ENCODE assay signal across 8 cellular contexts in the genomic region with DNA sequence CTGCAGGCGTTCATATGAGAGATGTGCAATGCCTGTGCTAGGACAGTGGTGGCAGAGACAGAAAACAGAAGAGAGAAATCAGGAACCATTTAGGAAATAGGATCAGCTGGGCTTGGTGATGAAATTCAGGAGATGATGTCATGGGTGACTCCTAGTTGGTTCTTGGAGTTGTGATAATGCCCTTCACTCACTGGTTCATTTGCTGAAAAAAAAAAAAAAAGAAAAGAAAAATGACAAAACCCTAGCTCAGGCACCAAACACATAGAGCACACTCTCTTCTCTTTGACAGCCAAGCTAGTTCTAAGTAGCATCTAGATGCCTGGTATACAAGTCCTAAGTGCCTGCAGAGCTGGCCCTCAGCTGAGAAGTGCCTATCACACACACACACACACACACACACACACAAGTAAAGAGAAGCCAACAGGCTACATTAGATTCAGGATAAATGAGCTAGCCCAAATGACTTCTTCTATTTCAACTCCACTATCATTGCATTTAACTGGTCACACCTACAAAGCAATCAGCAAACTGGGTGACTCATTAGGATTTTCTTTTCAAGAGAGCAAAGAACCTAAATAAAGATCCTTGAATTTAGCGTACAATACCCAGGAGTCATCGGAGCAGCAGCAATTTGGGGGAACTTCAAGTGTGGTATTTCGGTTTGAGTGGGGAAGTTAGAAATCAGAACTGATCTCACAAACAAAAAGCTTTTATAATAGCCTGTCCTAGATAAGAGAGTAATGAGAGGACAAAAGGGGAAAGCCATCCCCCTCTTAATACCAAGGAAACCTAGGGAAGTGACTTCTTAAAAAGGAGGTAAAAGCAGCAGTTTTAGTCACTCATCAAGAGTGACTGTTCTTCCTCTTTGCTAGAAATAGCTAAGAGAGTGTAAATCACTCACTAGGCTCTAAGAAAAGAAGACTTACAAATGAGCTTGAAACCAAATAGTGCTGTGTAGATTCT.
DNase-seq lines count a peak whose midpoint lies in the region; ATAC-seq, FAIRE-seq and TF ChIP-seq lines count a peak whose summit lies in the region.

No MANE protein-coding gene starts in this region.

- peak; percentile 55 for DNase-seq in Daoy (ENCODE audit: low read depth)
- peak; percentile 78 for DNase-seq in astrocyte (ENCODE audit: low read depth)
- no peak for DNase-seq in naive thymus-derived CD4-positive, alpha-beta T cell
- DNase-seq in GM23338 (ENCODE audit: low spot score) = no peak
- DNase-seq in MM.1S = no peak
- no peak for DNase-seq in midbrain (lab: John Stamatoyannopoulos, UW)

- POLR2A ChIA-PET in naive thymus-derived CD4-positive, alpha-beta T cell (lab: Charles Lee) = interaction anchor here (0.6 to 0.8 kb wide), 2 partner anchors 119 to 253 kb away, joined by 3 to 4 read pairs; no protein-coding TSS in a partner anchor

- H3K4me2 ChIP-seq in astrocyte (ENCODE audit: low read length) (peak overlapping the region; percentile 33), GM23338 (no peak overlapping the region), MM.1S (ENCODE audit: low read depth, low read length) (no peak overlapping the region)

- intact Hi-C loops in naive thymus-derived CD4-positive, alpha-beta T cell (cut with micrococcal nuclease) = loop anchor here in 1 of 2 donors (1.0 to 2.0 kb wide), 2 partner anchors 8 to 18 kb away; no protein-coding TSS in a partner anchor

- peak; percentile 66 for ATAC-seq in GM19455 (IDR thresholded peaks at IDR 0.05; ENCODE audit: unreplicated experiment)
- peak; percentile 73 for ATAC-seq in HG03442 (IDR thresholded peaks at IDR 0.05; ENCODE audit: unreplicated experiment)
- ATAC-seq in naive thymus-derived CD4-positive, alpha-beta T cell = peak; percentile 65
- ATAC-seq in GM23338 = no peak; the same call in 2 of the 3 replicates

- no peak overlapping the region for H3K27ac ChIP-seq in astrocyte (ENCODE audit: low read depth, low read length)
- no peak overlapping the region for H3K27ac ChIP-seq in naive thymus-derived CD4-positive, alpha-beta T cell (ENCODE audit: low read depth, low read length)
- no peak overlapping the region for H3K27ac ChIP-seq in GM23338 (ENCODE audit: low read depth)
- no peak overlapping the region for H3K27ac ChIP-seq in MM.1S (ENCODE audit: low read length)

- H3K4me1 Mint-ChIP-seq in astrocyte (ENCODE audit: low read depth, unreplicated experiment) = peaks cover 65% of the 10 kb centered on the region
- H3K4me1 Mint-ChIP-seq in naive thymus-derived CD4-positive, alpha-beta T cell = peaks cover 21 to 87% (median 73%) of the 10 kb centered on the region in 7 donors
- peaks cover 35% of the 10 kb centered on the region for H3K4me1 Mint-ChIP-seq in GM23338

- H3K36me3 ChIP-seq in astrocyte (ENCODE audit: insufficient read depth, low read length) (no peaks in the 10 kb centered on the region), GM23338 (ENCODE audit: insufficient read depth) (no peaks in the 10 kb centered on the region), MM.1S (replicated peaks; ENCODE audit: insufficient read depth, low read length) (no peaks in the 10 kb centered on the region)
- no peaks in the 10 kb centered on the region for H3K36me3 ChIP-seq in naive thymus-derived CD4-positive, alpha-beta T cell (ENCODE audit: control insufficient read depth in 2 of 3, insufficient read depth in 3 of 3, low read length in 3 of 3)

- H3K4me3 Mint-ChIP-seq in astrocyte (ENCODE audit: unreplicated experiment) = peak overlapping the region; percentile 47
- H3K4me3 Mint-ChIP-seq in naive thymus-derived CD4-positive, alpha-beta T cell = peak overlapping the region in 1 of 10 donors; percentile 4
- no peak overlapping the region for H3K4me3 Mint-ChIP-seq in GM23338

- no peaks in the 10 kb centered on the region for H3K27me3 Mint-ChIP-seq in astrocyte (ENCODE audit: low read depth, unreplicated experiment)
- H3K27me3 Mint-ChIP-seq in naive thymus-derived CD4-positive, alpha-beta T cell = no peaks in the 10 kb centered on the region
- H3K27me3 Mint-ChIP-seq in GM23338 (ENCODE audit: insufficient read depth, low read depth, poor library complexity) = no peaks in the 10 kb centered on the region

- no peaks in the 10 kb centered on the region for H3K9me3 ChIP-seq in astrocyte (ENCODE audit: insufficient read depth, low read depth, low read length)
- H3K9me3 ChIP-seq in naive thymus-derived CD4-positive, alpha-beta T cell (ENCODE audit: control insufficient read depth in 2 of 3, low read length in 3 of 3) = peaks cover 0 to 7% (median 0%) of the 10 kb centered on the region in 3 experiments
- H3K9me3 ChIP-seq in MM.1S (replicated peaks; ENCODE audit: insufficient read depth, low read length) = no peaks in the 10 kb centered on the region

- H3K4me3 ChIP-seq in astrocyte (ENCODE audit: insufficient read depth, low read depth, low read length) (no peak overlapping the region), GM23338 (no peak overlapping the region), MM.1S (ENCODE audit: low read length) (no peak overlapping the region)
- H3K4me3 ChIP-seq in naive thymus-derived CD4-positive, alpha-beta T cell (ENCODE audit: low read length) = no peak overlapping the region

- H4K20me1 ChIP-seq in astrocyte (ENCODE audit: insufficient read depth, low read length) (peaks cover 4% of the 10 kb centered on the region), GM23338 (replicated peaks; ENCODE audit: insufficient read depth) (peaks cover 10% of the 10 kb centered on the region; the same call in 1 of the 2 replicates), MM.1S (ENCODE audit: insufficient read depth, low read length) (no peaks in the 10 kb centered on the region)

- peaks cover 23% of the 10 kb centered on the region for H3K4me1 ChIP-seq in astrocyte (ENCODE audit: insufficient read depth, low read length)
- peaks cover 0 to 5% of the 10 kb centered on the region in 2 donors for H3K4me1 ChIP-seq in naive thymus-derived CD4-positive, alpha-beta T cell (ENCODE audit: control insufficient read depth in 2 of 2, insufficient read depth in 2 of 2, low read length in 2 of 2)
- H3K4me1 ChIP-seq in GM23338 (ENCODE audit: insufficient read depth) = peaks cover 19% of the 10 kb centered on the region
- no peaks in the 10 kb centered on the region for H3K4me1 ChIP-seq in MM.1S (ENCODE audit: low read length)

- no peak for TF ChIP-seq CTCF in astrocyte (IDR thresholded peaks at IDR 0.05; ENCODE audit: insufficient read depth, low read depth, low read length)
- no peak for TF ChIP-seq CTCF in GM23338 (conservative IDR thresholded peaks at IDR 0.05; ENCODE audit: low read depth in 2 of 2)
- no peak for TF ChIP-seq CTCF in MM.1S (IDR thresholded peaks at IDR 0.05; ENCODE audit: low read length)

- CTCF ChIA-PET in naive thymus-derived CD4-positive, alpha-beta T cell (lab: Charles Lee) = interaction anchor here (0.7 kb wide), 1 partner anchor 37 kb away, joined by 4 read pairs; no protein-coding TSS in a partner anchor

- H3K27ac Mint-ChIP-seq in astrocyte (ENCODE audit: unreplicated experiment) = peak overlapping the region; percentile 92
- H3K27ac Mint-ChIP-seq in naive thymus-derived CD4-positive, alpha-beta T cell = peak overlapping the region in 2 of 9 donors; percentile 44 to 63
- no peak overlapping the region for H3K27ac Mint-ChIP-seq in GM23338

- FAIRE-seq in astrocyte (lab: Jason Lieb, UNC) = no peak

- H2AFZ ChIP-seq in astrocyte (ENCODE audit: low read depth, low read length) (no peak overlapping the region), GM23338 (no peak overlapping the region), MM.1S (ENCODE audit: low read length) (no peak overlapping the region)

- H3K27me3 ChIP-seq in astrocyte (ENCODE audit: insufficient read depth, low read length) (peaks cover 3% of the 10 kb centered on the region), GM23338 (ENCODE audit: insufficient read depth) (no peaks in the 10 kb centered on the region), MM.1S (replicated peaks; ENCODE audit: insufficient read depth, low read length) (no peaks in the 10 kb centered on the region)
- no peaks in the 10 kb centered on the region for H3K27me3 ChIP-seq in naive thymus-derived CD4-positive, alpha-beta T cell (ENCODE audit: control insufficient read depth in 2 of 2, insufficient read depth in 2 of 2, low read length in 2 of 2)

- H3K9me2 ChIP-seq in GM23338 (ENCODE audit: insufficient read depth) (no peaks in the 10 kb centered on the region), MM.1S (replicated peaks; ENCODE audit: insufficient read depth, low read length) (no peaks in the 10 kb centered on the region)

- H3K9ac ChIP-seq in astrocyte (ENCODE audit: low read length) = no peak overlapping the region
- H3K9ac ChIP-seq in MM.1S (ENCODE audit: low read length) = no peak overlapping the region

- H3K36me3 Mint-ChIP-seq in astrocyte (ENCODE audit: low read depth, unreplicated experiment) (peaks cover 4% of the 10 kb centered on the region), GM23338 (ENCODE audit: low read depth) (peaks cover 6% of the 10 kb centered on the region; the same call in 2 of the 3 replicates)
- peaks cover 4 to 44% (median 39%) of the 10 kb centered on the region in 5 donors for H3K36me3 Mint-ChIP-seq in naive thymus-derived CD4-positive, alpha-beta T cell

- H3K79me2 ChIP-seq in astrocyte (ENCODE audit: insufficient read depth, low read length) = no peaks in the 10 kb centered on the region
- H3K79me2 ChIP-seq in GM23338 (replicated peaks; ENCODE audit: insufficient read depth) = peaks cover 70% of the 10 kb centered on the region
- no peaks in the 10 kb centered on the region for H3K79me2 ChIP-seq in MM.1S (ENCODE audit: low read length)

- H3K9me3 Mint-ChIP-seq in astrocyte (ENCODE audit: unreplicated experiment) (no peaks in the 10 kb centered on the region), GM23338 (peaks cover 4% of the 10 kb centered on the region; the same call in 2 of the 3 replicates)
- H3K9me3 Mint-ChIP-seq in naive thymus-derived CD4-positive, alpha-beta T cell = peaks cover 5 to 30% (median 11%) of the 10 kb centered on the region in 11 donors

- H3F3A ChIP-seq in GM23338 (replicated peaks; ENCODE audit: low read depth) (no peaks in the 10 kb centered on the region), MM.1S (ENCODE audit: insufficient read depth, low read length) (no peaks in the 10 kb centered on the region)

TF ChIP-seq in GM23338, 12 proteins besides CTCF, POLR2A, EP300 and RAD21 (continues in another document):
- TF ChIP-seq ZNF114 (CRISPR knock-in tag; IDR thresholded peaks at IDR 0.05) = no peak
- TF ChIP-seq CREB1 (CRISPR knock-in tag; IDR thresholded peaks at IDR 0.05; ENCODE audit: low read depth) = no peak
- TF ChIP-seq POLR2AphosphoS5 (IDR thresholded peaks at IDR 0.05; ENCODE audit: low read depth) = no peak
- TF ChIP-seq STAT1 (IDR thresholded peaks at IDR 0.05; ENCODE audit: unreplicated experiment) = no peak

Comparison
In these comparisons a context has a peak if more than half of its experiments do, and no peak if none do; other contexts are left out.
1. DNase-seq: peak in Daoy (single experiment) and astrocyte (single experiment); none in naive thymus-derived CD4-positive, alpha-beta T cell (0 of 9), GM23338 (single experiment), MM.1S (single experiment) and midbrain (single experiment).